ENCODE assay signal across 15 cellular contexts in genomic region chr1:25624604-25625003, GRCh38. TPM values are rescaled to one million over a fixed set of nuclear protein-coding genes. Genes with fewer than 3 reads are reported as not detected.
A peak's percentile ranks its signal among the peaks of the same experiment; 100 is the strongest.
DNase-seq lines count a peak whose midpoint lies in the region; ATAC-seq and TF ChIP-seq lines count a peak whose summit lies in the region.
"Had no signal": no experiment of that assay in that cellular context is flagged by ENCODE, and none has a peak within 500 bp of the region (broad histone marks: within the 10 kb centered on the region; RNA-seq: fewer than 3 reads in every experiment).

No MANE protein-coding gene starts in this region.

- H2AFZ ChIP-seq in KMS-11 (ENCODE audit: low read depth): no peak overlapping the region
- H2AFZ ChIP-seq: GM23248 had no signal

- H3K9me3 Mint-ChIP-seq in activated naive CD4-positive, alpha-beta T cell treated with anti-CD3 and anti-CD28 coated beads, Interleukin-2, amount 50 U/mL, for 24 hours: no peaks in the 10 kb centered on the region
- peaks cover 0 to 5% (median 0%) of the 10 kb centered on the region in 7 donors for H3K9me3 Mint-ChIP-seq in CD4-positive, CD25-positive, alpha-beta regulatory T cell
- H3K9me3 Mint-ChIP-seq in naive thymus-derived CD8-positive, alpha-beta T cell: peaks cover 0 to 8% (median 0%) of the 10 kb centered on the region in 9 donors

- H3K27me3 ChIP-seq in CD4-positive, CD25-positive, alpha-beta regulatory T cell (ENCODE audit: control insufficient read depth, insufficient read depth, low read length): peaks cover 8% of the 10 kb centered on the region
- no peaks in the 10 kb centered on the region for H3K27me3 ChIP-seq in KMS-11 (ENCODE audit: insufficient read depth, low read depth)

- H3K4me2 ChIP-seq in KMS-11: peak overlapping the region; percentile 89

- DNase-seq in activated naive CD4-positive, alpha-beta T cell treated with anti-CD3 and anti-CD28 coated beads, Interleukin-2, amount 50 U/mL, for 16 hours: no peak
- no peak for DNase-seq in CD4-positive, CD25-positive, alpha-beta regulatory T cell
- DNase-seq in naive thymus-derived CD8-positive, alpha-beta T cell: no peak
- DNase-seq in SIG-M5 (lab: John Stamatoyannopoulos, UW) (no peak), Right ventricle myocardium inferior (ENCODE audit: missing footprints) (no peak)
- DNase-seq: Caco-2, GM23248 had no signal

- H3K36me3 Mint-ChIP-seq in activated naive CD4-positive, alpha-beta T cell treated with anti-CD3 and anti-CD28 coated beads, Interleukin-2, amount 50 U/mL, for 24 hours: peaks cover 11% of the 10 kb centered on the region
- peaks cover 4% of the 10 kb centered on the region for H3K36me3 Mint-ChIP-seq in CD4-positive, CD25-positive, alpha-beta regulatory T cell
- H3K36me3 Mint-ChIP-seq in naive thymus-derived CD8-positive, alpha-beta T cell: peaks cover 0 to 15% (median 14%) of the 10 kb centered on the region in 3 donors

- peak overlapping the region; percentile 45 for H3K4me3 Mint-ChIP-seq in activated naive CD4-positive, alpha-beta T cell treated with anti-CD3 and anti-CD28 coated beads, Interleukin-2, amount 50 U/mL, for 24 hours
- H3K4me3 Mint-ChIP-seq in CD4-positive, CD25-positive, alpha-beta regulatory T cell: peak overlapping the region in 2 of 4 donors; percentile 0 to 47
- peak overlapping the region in 7 of 10 donors; percentile 8 to 98 (median 35) for H3K4me3 Mint-ChIP-seq in naive thymus-derived CD8-positive, alpha-beta T cell
- H3K4me3 Mint-ChIP-seq: B cell had no signal

- no peak overlapping the region for H3K4me3 ChIP-seq in CD4-positive, CD25-positive, alpha-beta regulatory T cell (ENCODE audit: low read depth, low read length)
- H3K4me3 ChIP-seq in KMS-11 (IDR thresholded peaks at IDR 0.05; ENCODE audit: insufficient read depth, low read depth, low read length): no peak overlapping the region
- H3K4me3 ChIP-seq: GM23248, HAP-1 had no signal

- H3K9ac ChIP-seq in KMS-11: peak overlapping the region; percentile 7; the same call in 1 of the 2 replicates
- H3K9ac ChIP-seq: GM23248 had no signal

- H3K27me3 Mint-ChIP-seq in activated naive CD4-positive, alpha-beta T cell treated with anti-CD3 and anti-CD28 coated beads, Interleukin-2, amount 50 U/mL, for 24 hours: no peaks in the 10 kb centered on the region
- peaks cover 18% of the 10 kb centered on the region for H3K27me3 Mint-ChIP-seq in CD4-positive, CD25-positive, alpha-beta regulatory T cell
- H3K27me3 Mint-ChIP-seq in naive thymus-derived CD8-positive, alpha-beta T cell: peaks cover 0 to 4% (median 0%) of the 10 kb centered on the region in 5 donors

- no peaks in the 10 kb centered on the region for H3K36me3 ChIP-seq in CD4-positive, CD25-positive, alpha-beta regulatory T cell (ENCODE audit: control insufficient read depth, insufficient read depth, low read length)
- H3K36me3 ChIP-seq in KMS-11 (ENCODE audit: insufficient read depth): no peaks in the 10 kb centered on the region
- H3K36me3 ChIP-seq: HAP-1 had no signal

- H3K4me1 Mint-ChIP-seq in activated naive CD4-positive, alpha-beta T cell treated with anti-CD3 and anti-CD28 coated beads, Interleukin-2, amount 50 U/mL, for 24 hours: peaks cover 94% of the 10 kb centered on the region
- H3K4me1 Mint-ChIP-seq in CD4-positive, CD25-positive, alpha-beta regulatory T cell: peaks cover 35 to 88% (median 54%) of the 10 kb centered on the region in 4 donors
- peaks cover 46 to 92% (median 87%) of the 10 kb centered on the region in 4 donors for H3K4me1 Mint-ChIP-seq in naive thymus-derived CD8-positive, alpha-beta T cell

- no peaks in the 10 kb centered on the region for H3K9me3 ChIP-seq in CD4-positive, CD25-positive, alpha-beta regulatory T cell (ENCODE audit: control insufficient read depth in 2 of 2, low read length in 2 of 2)
- H3K9me3 ChIP-seq: Caco-2, HAP-1 had no signal

- no peak overlapping the region for H3K27ac ChIP-seq in CD4-positive, CD25-positive, alpha-beta regulatory T cell (ENCODE audit: insufficient read depth, low read length, poor library complexity, severe bottlenecking)
- H3K27ac ChIP-seq in KMS-11: peak overlapping the region; percentile 51
- H3K27ac ChIP-seq: C4-2B, GM23248, HL-60 had no signal

- peaks cover 76% of the 10 kb centered on the region; the same call in 1 of the 2 replicates for H3K79me2 ChIP-seq in KMS-11 (ENCODE audit: insufficient read depth, low read depth)

- POLR2A ChIA-PET in naive thymus-derived CD8-positive, alpha-beta T cell (lab: Charles Lee): interaction anchor here (0.6 to 8.6 kb wide), 6 partner anchors 17 to 168 kb away, joined by 3 to 91 read pairs (median 6); no protein-coding TSS in a partner anchor

- TF ChIP-seq CTCF in KMS-11 (conservative IDR thresholded peaks at IDR 0.05; ENCODE audit: low read depth, low read length): no peak

- H3K4me1 ChIP-seq in CD4-positive, CD25-positive, alpha-beta regulatory T cell (ENCODE audit: control insufficient read depth, insufficient read depth, low read length, poor library complexity, severe bottlenecking): peaks cover 51% of the 10 kb centered on the region
- H3K4me1 ChIP-seq in KMS-11 (ENCODE audit: low read depth, poor library complexity, severe bottlenecking): peaks cover 76% of the 10 kb centered on the region
- H3K4me1 ChIP-seq: Caco-2, HAP-1 had no signal

- intact Hi-C loops in Right ventricle myocardium inferior (cut with DNase I): no loop called here

- H4K20me1 ChIP-seq in KMS-11 (ENCODE audit: insufficient read depth): no peaks in the 10 kb centered on the region

- no peak overlapping the region for H3K27ac Mint-ChIP-seq in activated naive CD4-positive, alpha-beta T cell treated with anti-CD3 and anti-CD28 coated beads, Interleukin-2, amount 50 U/mL, for 24 hours
- H3K27ac Mint-ChIP-seq in CD4-positive, CD25-positive, alpha-beta regulatory T cell: peak overlapping the region in 2 of 3 donors; percentile 8 to 14
- peak overlapping the region in 6 of 10 donors; percentile 43 to 98 (median 96) for H3K27ac Mint-ChIP-seq in naive thymus-derived CD8-positive, alpha-beta T cell
- H3K27ac Mint-ChIP-seq: B cell had no signal

- no peak for ATAC-seq in CD4-positive, CD25-positive, alpha-beta regulatory T cell (ENCODE audit: low read depth in 2 of 2)
- no peak for ATAC-seq in naive thymus-derived CD8-positive, alpha-beta T cell
- ATAC-seq in Right ventricle myocardium inferior (no peak), esophagus mucosa (no peak)

RNA-seq across cellular contexts. Expression of gene MAN1C1, which starts 8.0 kb away (rescaled TPM):
- total RNA-seq in CD4-positive, CD25-positive, alpha-beta regulatory T cell: 15.1 TPM
- 1 to 10 TPM; 3.1 to 3.5 (median 3.3) TPM for polyA plus RNA-seq in CD4-positive, CD25-positive, alpha-beta regulatory T cell
- 10 to 100 TPM; 46.0 to 47.2 TPM for total RNA-seq in naive thymus-derived CD8-positive, alpha-beta T cell
- 10 to 100 TPM; 11.3 to 48.3 (median 11.7) TPM for polyA plus RNA-seq in naive thymus-derived CD8-positive, alpha-beta T cell
- 19.5 TPM for total RNA-seq in Right ventricle myocardium inferior
- 2.6 TPM for total RNA-seq in esophagus mucosa
- total RNA-seq: HT1080 had no signal
